ENCODE assay signal across 15 cellular contexts in the genomic region with DNA sequence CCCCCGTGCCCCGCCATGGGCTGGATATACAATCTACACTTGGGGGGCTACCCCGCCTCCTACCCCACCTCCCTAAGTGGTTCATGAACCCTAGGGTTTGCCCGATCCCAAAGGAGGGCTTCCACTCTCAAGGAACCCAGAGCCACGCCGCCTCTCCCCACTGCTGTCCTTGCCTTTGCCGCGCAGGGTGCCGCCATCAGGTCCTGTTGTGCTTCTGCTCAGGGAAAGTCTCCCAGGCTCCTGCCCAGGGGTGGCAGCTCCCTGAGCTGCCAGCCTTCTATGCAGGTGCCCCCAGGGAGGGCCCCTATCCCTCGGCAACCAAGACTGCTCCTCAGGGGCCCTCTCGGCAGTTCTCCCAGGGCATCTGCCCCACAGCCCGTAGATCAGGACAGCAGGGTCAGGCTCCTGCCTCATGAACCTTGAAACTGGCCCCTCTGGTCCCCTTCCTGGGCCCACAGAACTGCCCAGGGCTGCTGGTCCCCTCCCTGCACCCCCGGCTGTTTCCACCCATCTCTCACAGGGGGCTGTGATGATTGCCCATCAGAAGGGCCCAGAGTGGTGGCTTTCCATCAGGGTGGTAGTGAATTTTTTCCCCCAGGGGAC. TPM values are rescaled to one million over a fixed set of nuclear protein-coding genes. Genes with fewer than 3 reads are reported as not detected.
DNase-seq lines count a peak whose midpoint lies in the region; ATAC-seq and TF ChIP-seq lines count a peak whose summit lies in the region.
"Had no signal": no experiment of that assay in that cellular context is flagged by ENCODE, and none has a peak within 500 bp of the region (broad histone marks: within the 10 kb centered on the region; RNA-seq: fewer than 3 reads in every experiment).

No MANE protein-coding gene starts in this region.

- WGBS in sigmoid colon, 2 donors = 92 to 93% methylated on average over 13 of the region's 13 CpGs

- no peaks in the 10 kb centered on the region for H3K36me3 ChIP-seq in sigmoid colon
- H3K36me3 ChIP-seq: BE2C, HAP-1 had no signal

- POLR2A ChIA-PET in activated naive CD8-positive, alpha-beta T cell treated with anti-CD3 and anti-CD28 coated beads, Interleukin-2, amount 10 ng/mL, durations not matched to agents 7 days and 5 days (lab: Charles Lee) = no interaction called here
- POLR2A ChIA-PET in activated B cell treated with CpG ODN at 0.5 μM for 24 hours (lab: Charles Lee) = no interaction called here

- H3K27ac ChIP-seq in sigmoid colon = no peak overlapping the region

- TF ChIP-seq EP300 in sigmoid colon (IDR thresholded peaks at IDR 0.05) = no peak

- no peak overlapping the region for H3K4me3 Mint-ChIP-seq in activated naive CD8-positive, alpha-beta T cell treated with anti-CD3 and anti-CD28 coated beads, Interleukin-2, amount 10 ng/mL, durations not matched to agents 7 days and 5 days
- H3K4me3 Mint-ChIP-seq in activated naive CD8-positive, alpha-beta T cell treated with anti-CD3 and anti-CD28 coated beads, Interleukin-2, amount 50 U/mL, for 24 hours = no peak overlapping the region
- no peak overlapping the region for H3K4me3 Mint-ChIP-seq in activated B cell treated with CpG ODN at 0.5 μM for 24 hours
- H3K4me3 Mint-ChIP-seq: CD4-positive, CD25-positive, alpha-beta regulatory T cell had no signal

- intact Hi-C loops in activated B cell treated with CpG ODN at 0.5 μM for 24 hours (cut with micrococcal nuclease) = no loop called here
- intact Hi-C loops in sigmoid colon (cut with DNase I) = loop anchor here (5.0 kb wide), 1 partner anchor 386 kb away; no protein-coding TSS in a partner anchor

- TF ChIP-seq POLR2A in sigmoid colon (IDR thresholded peaks at IDR 0.05) = no peak

- CTCF ChIA-PET in activated B cell treated with CpG ODN at 0.5 μM for 24 hours (lab: Charles Lee) = no interaction called here

- H3K4me1 ChIP-seq in sigmoid colon = peaks cover 0 to 2% (median under 1%) of the 10 kb centered on the region in 4 donors
- H3K4me1 ChIP-seq: HAP-1 had no signal

- H3K36me3 Mint-ChIP-seq in activated naive CD8-positive, alpha-beta T cell treated with anti-CD3 and anti-CD28 coated beads, Interleukin-2, amount 10 ng/mL, durations not matched to agents 7 days and 5 days = no peaks in the 10 kb centered on the region
- no peaks in the 10 kb centered on the region for H3K36me3 Mint-ChIP-seq in activated naive CD8-positive, alpha-beta T cell treated with anti-CD3 and anti-CD28 coated beads, Interleukin-2, amount 50 U/mL, for 24 hours (ENCODE audit: low read depth)
- H3K36me3 Mint-ChIP-seq in activated B cell treated with CpG ODN at 0.5 μM for 24 hours (ENCODE audit: low read depth) = no peaks in the 10 kb centered on the region
- H3K36me3 Mint-ChIP-seq: CD4-positive, CD25-positive, alpha-beta regulatory T cell had no signal

- H3K27ac Mint-ChIP-seq in activated naive CD8-positive, alpha-beta T cell treated with anti-CD3 and anti-CD28 coated beads, Interleukin-2, amount 10 ng/mL, durations not matched to agents 7 days and 5 days = no peak overlapping the region
- H3K27ac Mint-ChIP-seq in activated naive CD8-positive, alpha-beta T cell treated with anti-CD3 and anti-CD28 coated beads, Interleukin-2, amount 50 U/mL, for 24 hours = no peak overlapping the region
- H3K27ac Mint-ChIP-seq in activated B cell treated with CpG ODN at 0.5 μM for 24 hours = no peak overlapping the region
- H3K27ac Mint-ChIP-seq: CD4-positive, CD25-positive, alpha-beta regulatory T cell had no signal

- TF ChIP-seq CTCF in activated B cell treated with CpG ODN at 0.5 μM for 24 hours (IDR thresholded peaks at IDR 0.05) (no peak), sigmoid colon (IDR thresholded peaks at IDR 0.05) (no peak)

- peak; percentile 17 for DNase-seq in activated naive CD8-positive, alpha-beta T cell treated with anti-CD3 and anti-CD28 coated beads, Interleukin-2, amount 10 ng/mL, durations not matched to agents 7 days and 5 days
- DNase-seq in activated naive CD8-positive, alpha-beta T cell treated with anti-CD3 and anti-CD28 coated beads, Interleukin-2, amount 50 U/mL, for 24 hours = no peak
- DNase-seq in activated B cell treated with CpG ODN at 0.5 μM for 24 hours (peak; percentile 9), mesenteric fat pad (ENCODE audit: low spot score) (peak; percentile 67), sigmoid colon (peak; percentile 47)
- DNase-seq in stimulated activated naive CD4-positive, alpha-beta T cell (lab: John Stamatoyannopoulos, UW) = no peak
- DNase-seq: ACHN; BE2C; C1 segment of cervical spinal cord; CD4-positive, CD25-positive, alpha-beta regulatory T cell; GOT3 had no signal

- H3K4me3 ChIP-seq in sigmoid colon = no peak overlapping the region
- H3K4me3 ChIP-seq: HAP-1 had no signal

- no peaks in the 10 kb centered on the region for H3K4me1 Mint-ChIP-seq in activated naive CD8-positive, alpha-beta T cell treated with anti-CD3 and anti-CD28 coated beads, Interleukin-2, amount 10 ng/mL, durations not matched to agents 7 days and 5 days
- no peaks in the 10 kb centered on the region for H3K4me1 Mint-ChIP-seq in activated naive CD8-positive, alpha-beta T cell treated with anti-CD3 and anti-CD28 coated beads, Interleukin-2, amount 50 U/mL, for 24 hours
- no peaks in the 10 kb centered on the region for H3K4me1 Mint-ChIP-seq in activated B cell treated with CpG ODN at 0.5 μM for 24 hours

- H3K27me3 Mint-ChIP-seq in activated naive CD8-positive, alpha-beta T cell treated with anti-CD3 and anti-CD28 coated beads, Interleukin-2, amount 10 ng/mL, durations not matched to agents 7 days and 5 days = peaks cover 2% of the 10 kb centered on the region
- no peaks in the 10 kb centered on the region for H3K27me3 Mint-ChIP-seq in activated naive CD8-positive, alpha-beta T cell treated with anti-CD3 and anti-CD28 coated beads, Interleukin-2, amount 50 U/mL, for 24 hours
- H3K27me3 Mint-ChIP-seq in activated B cell treated with CpG ODN at 0.5 μM for 24 hours = peaks cover 12% of the 10 kb centered on the region

- no peak for ATAC-seq in activated naive CD8-positive, alpha-beta T cell treated with anti-CD3 and anti-CD28 coated beads, Interleukin-2, amount 10 ng/mL, durations not matched to agents 7 days and 5 days (ENCODE audit: low read depth)
- no peak for ATAC-seq in activated naive CD8-positive, alpha-beta T cell treated with anti-CD3 and anti-CD28 coated beads, Interleukin-2, amount 50 U/mL, for 24 hours
- ATAC-seq in activated B cell treated with CpG ODN at 0.5 μM for 24 hours (ENCODE audit: low read depth) = no peak
- ATAC-seq in GM21381 (IDR thresholded peaks at IDR 0.05; ENCODE audit: unreplicated experiment) = no peak
- ATAC-seq in HG03378 (IDR thresholded peaks at IDR 0.05; ENCODE audit: unreplicated experiment) = no peak

- no peaks in the 10 kb centered on the region for H3K9me3 ChIP-seq in sigmoid colon
- H3K9me3 ChIP-seq: BE2C, Caco-2, HAP-1 had no signal

- no peaks in the 10 kb centered on the region for H3K9me3 Mint-ChIP-seq in activated naive CD8-positive, alpha-beta T cell treated with anti-CD3 and anti-CD28 coated beads, Interleukin-2, amount 10 ng/mL, durations not matched to agents 7 days and 5 days
- no peaks in the 10 kb centered on the region for H3K9me3 Mint-ChIP-seq in activated naive CD8-positive, alpha-beta T cell treated with anti-CD3 and anti-CD28 coated beads, Interleukin-2, amount 50 U/mL, for 24 hours
- H3K9me3 Mint-ChIP-seq in activated B cell treated with CpG ODN at 0.5 μM for 24 hours = no peaks in the 10 kb centered on the region
- H3K9me3 Mint-ChIP-seq: CD4-positive, CD25-positive, alpha-beta regulatory T cell had no signal

- H3K27me3 ChIP-seq in sigmoid colon = peaks cover 0 to 2% (median 0%) of the 10 kb centered on the region in 3 donors
- H3K27me3 ChIP-seq: BE2C had no signal

RNA-seq across cellular contexts. Expression of gene PCBD1, which starts 13.0 kb away (rescaled TPM):
- total RNA-seq in activated naive CD8-positive, alpha-beta T cell treated with anti-CD3 and anti-CD28 coated beads, Interleukin-2, amount 10 ng/mL, durations not matched to agents 7 days and 5 days = 10 to 100 TPM; 23.5 to 27.7 TPM
- total RNA-seq in activated B cell treated with CpG ODN at 0.5 μM for 24 hours (37.3 and 41.4 TPM in 2 replicates), mesenteric fat pad (61.2 TPM), sigmoid colon (10 to 100 TPM; 82.5 to 98.1 (median 93.1) TPM)
- 100 to 1,000 TPM; 116 to 135 (median 128) TPM for polyA plus RNA-seq in sigmoid colon

Comparison
In these comparisons a context has a peak if more than half of its experiments do, and no peak if none do; other contexts are left out.
1. DNase-seq: peak in activated naive CD8-positive, alpha-beta T cell treated with anti-CD3 and anti-CD28 coated beads, Interleukin-2, amount 10 ng/mL, durations not matched to agents 7 days and 5 days (single experiment), activated B cell treated with CpG ODN at 0.5 μM for 24 hours (single experiment), mesenteric fat pad (single experiment) and sigmoid colon (single experiment); none in activated naive CD8-positive, alpha-beta T cell treated with anti-CD3 and anti-CD28 coated beads, Interleukin-2, amount 50 U/mL, for 24 hours (single experiment) and stimulated activated naive CD4-positive, alpha-beta T cell (0 of 6).